Comparison of ENCODE assay signal across 2 cellular contexts in the genomic region with DNA sequence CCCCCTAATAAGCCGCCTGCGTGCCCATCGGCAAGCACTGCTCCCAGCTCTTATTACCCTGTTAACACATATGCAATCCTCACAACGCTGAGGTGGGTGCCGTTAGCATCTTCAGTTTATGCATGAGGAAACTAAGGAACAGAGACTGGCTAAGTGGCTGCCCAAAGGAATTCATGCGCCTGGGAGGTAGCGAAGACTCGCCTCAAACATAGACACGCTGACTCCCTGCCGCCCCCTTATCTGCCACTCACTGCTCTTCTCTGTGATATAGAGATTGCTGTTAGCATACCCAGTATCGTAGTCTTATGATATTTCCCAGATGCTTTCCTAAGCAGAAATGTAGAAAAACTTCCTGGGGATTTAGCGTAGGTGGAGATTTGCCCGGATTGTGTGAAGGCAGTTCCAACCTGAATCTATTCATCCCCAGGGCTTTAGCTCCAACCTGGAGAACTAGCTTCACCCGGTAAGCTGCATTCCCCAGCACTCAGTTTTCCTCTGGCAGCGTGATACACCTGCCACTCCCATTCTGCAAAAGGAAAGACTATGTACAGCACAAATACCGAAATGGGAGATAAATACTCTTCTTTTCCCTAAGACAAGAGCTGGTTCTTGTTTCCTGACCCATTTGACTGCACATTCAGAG.
TF ChIP-seq lines count a peak whose summit lies in the region.

No MANE protein-coding gene starts in this region.

TF ChIP-seq in H1, 55 proteins besides CTCF, POLR2A, EP300 and RAD21:
- no peak for TF ChIP-seq SIX5 (IDR thresholded peaks at IDR 0.05; ENCODE audit: low read depth, low read length)
- TF ChIP-seq, protein P1, sequence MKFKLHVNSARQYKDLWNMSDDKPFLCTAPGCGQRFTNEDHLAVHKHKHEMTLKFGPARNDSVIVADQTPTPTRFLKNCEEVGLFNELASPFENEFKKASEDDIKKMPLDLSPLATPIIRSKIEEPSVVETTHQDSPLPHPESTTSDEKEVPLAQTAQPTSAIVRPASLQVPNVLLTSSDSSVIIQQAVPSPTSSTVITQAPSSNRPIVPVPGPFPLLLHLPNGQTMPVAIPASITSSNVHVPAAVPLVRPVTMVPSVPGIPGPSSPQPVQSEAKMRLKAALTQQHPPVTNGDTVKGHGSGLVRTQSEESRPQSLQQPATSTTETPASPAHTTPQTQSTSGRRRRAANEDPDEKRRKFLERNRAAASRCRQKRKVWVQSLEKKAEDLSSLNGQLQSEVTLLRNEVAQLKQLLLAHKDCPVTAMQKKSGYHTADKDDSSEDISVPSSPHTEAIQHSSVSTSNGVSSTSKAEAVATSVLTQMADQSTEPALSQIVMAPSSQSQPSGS (IDR thresholded peaks at IDR 0.05; ENCODE audit: low read length): no peak
- TF ChIP-seq PHF8 (conservative IDR thresholded peaks at IDR 0.05; ENCODE audit: low read depth, low read length): no peak
- no peak for TF ChIP-seq BACH1 (IDR thresholded peaks at IDR 0.05; ENCODE audit: low read length)
- TF ChIP-seq TEAD4 (IDR thresholded peaks at IDR 0.05; ENCODE audit: low read depth, low read length): no peak
- no peak for TF ChIP-seq GABPA (IDR thresholded peaks at IDR 0.05; ENCODE audit: borderline replicate concordance, insufficient read depth, low read length)
- TF ChIP-seq, protein P2, sequence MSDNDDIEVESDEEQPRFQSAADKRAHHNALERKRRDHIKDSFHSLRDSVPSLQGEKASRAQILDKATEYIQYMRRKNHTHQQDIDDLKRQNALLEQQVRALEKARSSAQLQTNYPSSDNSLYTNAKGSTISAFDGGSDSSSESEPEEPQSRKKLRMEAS (IDR thresholded peaks at IDR 0.05): no peak
- TF ChIP-seq SAP30 (IDR thresholded peaks at IDR 0.05; ENCODE audit: insufficient read depth, insufficient replicate concordance, low read length): no peak
- TF ChIP-seq BCL11A (IDR thresholded peaks at IDR 0.05; ENCODE audit: low read depth in 2 of 2, low read length in 2 of 2): no peak

TF ChIP-seq in neural cell, 6 proteins besides CTCF, POLR2A, EP300 and RAD21:
- TF ChIP-seq SMC3 (conservative IDR thresholded peaks at IDR 0.05; ENCODE audit: poor library complexity) (no peak), EZH2 (IDR thresholded peaks at IDR 0.05; ENCODE audit: borderline replicate concordance, insufficient read depth, low read length, poor library complexity, severe bottlenecking) (no peak), MXI1 (conservative IDR thresholded peaks at IDR 0.05; ENCODE audit: poor library complexity, severe bottlenecking) (no peak), POLR2AphosphoS5 (IDR thresholded peaks at IDR 0.05) (no peak)
- TF ChIP-seq, protein P3, sequence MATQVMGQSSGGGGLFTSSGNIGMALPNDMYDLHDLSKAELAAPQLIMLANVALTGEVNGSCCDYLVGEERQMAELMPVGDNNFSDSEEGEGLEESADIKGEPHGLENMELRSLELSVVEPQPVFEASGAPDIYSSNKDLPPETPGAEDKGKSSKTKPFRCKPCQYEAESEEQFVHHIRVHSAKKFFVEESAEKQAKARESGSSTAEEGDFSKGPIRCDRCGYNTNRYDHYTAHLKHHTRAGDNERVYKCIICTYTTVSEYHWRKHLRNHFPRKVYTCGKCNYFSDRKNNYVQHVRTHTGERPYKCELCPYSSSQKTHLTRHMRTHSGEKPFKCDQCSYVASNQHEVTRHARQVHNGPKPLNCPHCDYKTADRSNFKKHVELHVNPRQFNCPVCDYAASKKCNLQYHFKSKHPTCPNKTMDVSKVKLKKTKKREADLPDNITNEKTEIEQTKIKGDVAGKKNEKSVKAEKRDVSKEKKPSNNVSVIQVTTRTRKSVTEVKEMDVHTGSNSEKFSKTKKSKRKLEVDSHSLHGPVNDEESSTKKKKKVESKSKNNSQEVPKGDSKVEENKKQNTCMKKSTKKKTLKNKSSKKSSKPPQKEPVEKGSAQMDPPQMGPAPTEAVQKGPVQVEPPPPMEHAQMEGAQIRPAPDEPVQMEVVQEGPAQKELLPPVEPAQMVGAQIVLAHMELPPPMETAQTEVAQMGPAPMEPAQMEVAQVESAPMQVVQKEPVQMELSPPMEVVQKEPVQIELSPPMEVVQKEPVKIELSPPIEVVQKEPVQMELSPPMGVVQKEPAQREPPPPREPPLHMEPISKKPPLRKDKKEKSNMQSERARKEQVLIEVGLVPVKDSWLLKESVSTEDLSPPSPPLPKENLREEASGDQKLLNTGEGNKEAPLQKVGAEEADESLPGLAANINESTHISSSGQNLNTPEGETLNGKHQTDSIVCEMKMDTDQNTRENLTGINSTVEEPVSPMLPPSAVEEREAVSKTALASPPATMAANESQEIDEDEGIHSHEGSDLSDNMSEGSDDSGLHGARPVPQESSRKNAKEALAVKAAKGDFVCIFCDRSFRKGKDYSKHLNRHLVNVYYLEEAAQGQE (IDR thresholded peaks at IDR 0.05; ENCODE audit: borderline replicate concordance): peak; percentile 45
